Comparison of ENCODE assay signal across 7 cellular contexts in the genomic region with DNA sequence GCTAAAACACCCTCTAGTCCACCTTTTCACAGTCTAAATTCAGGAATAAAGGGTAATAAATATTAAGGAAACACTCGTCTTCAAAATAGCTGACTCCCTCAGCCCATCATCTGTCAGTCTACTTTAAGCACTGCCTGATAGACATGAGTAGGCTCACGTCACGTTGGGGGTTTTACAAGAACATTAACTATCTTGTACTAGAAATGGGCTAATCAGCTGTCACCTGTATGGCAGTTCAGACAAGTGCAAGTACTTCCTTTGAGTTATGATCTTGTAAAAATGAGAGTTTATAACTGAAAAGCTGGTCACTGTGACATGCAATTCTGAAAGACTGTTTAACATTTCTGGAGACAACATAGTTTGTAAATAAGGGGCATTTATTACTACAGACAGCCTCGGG.
"Had no signal": no experiment of that assay in that cellular context is flagged by ENCODE, and none has a peak within 500 bp of the region (broad histone marks: within the 10 kb centered on the region; RNA-seq: fewer than 3 reads in every experiment).

No MANE protein-coding gene starts in this region.

- H3K4me3 Mint-ChIP-seq: GM23338, H9, IgD-negative memory B cell had no signal

- H3K4me3 ChIP-seq: GM23338 had no signal

- H2AFZ ChIP-seq: GM23338 had no signal

- ATAC-seq: GM23338, HepG2 had no signal

- H3K36me3 Mint-ChIP-seq: IgD-negative memory B cell had no signal

- H3K27me3 Mint-ChIP-seq: IgD-negative memory B cell had no signal

- FAIRE-seq: H1, H54, HepG2 had no signal

- H3K27ac Mint-ChIP-seq: GM23338, H9, IgD-negative memory B cell had no signal

- H3K4me2 ChIP-seq: GM23338 had no signal

- DNase-seq: H9, HCEC 1CT had no signal
